In the genomic region with DNA sequence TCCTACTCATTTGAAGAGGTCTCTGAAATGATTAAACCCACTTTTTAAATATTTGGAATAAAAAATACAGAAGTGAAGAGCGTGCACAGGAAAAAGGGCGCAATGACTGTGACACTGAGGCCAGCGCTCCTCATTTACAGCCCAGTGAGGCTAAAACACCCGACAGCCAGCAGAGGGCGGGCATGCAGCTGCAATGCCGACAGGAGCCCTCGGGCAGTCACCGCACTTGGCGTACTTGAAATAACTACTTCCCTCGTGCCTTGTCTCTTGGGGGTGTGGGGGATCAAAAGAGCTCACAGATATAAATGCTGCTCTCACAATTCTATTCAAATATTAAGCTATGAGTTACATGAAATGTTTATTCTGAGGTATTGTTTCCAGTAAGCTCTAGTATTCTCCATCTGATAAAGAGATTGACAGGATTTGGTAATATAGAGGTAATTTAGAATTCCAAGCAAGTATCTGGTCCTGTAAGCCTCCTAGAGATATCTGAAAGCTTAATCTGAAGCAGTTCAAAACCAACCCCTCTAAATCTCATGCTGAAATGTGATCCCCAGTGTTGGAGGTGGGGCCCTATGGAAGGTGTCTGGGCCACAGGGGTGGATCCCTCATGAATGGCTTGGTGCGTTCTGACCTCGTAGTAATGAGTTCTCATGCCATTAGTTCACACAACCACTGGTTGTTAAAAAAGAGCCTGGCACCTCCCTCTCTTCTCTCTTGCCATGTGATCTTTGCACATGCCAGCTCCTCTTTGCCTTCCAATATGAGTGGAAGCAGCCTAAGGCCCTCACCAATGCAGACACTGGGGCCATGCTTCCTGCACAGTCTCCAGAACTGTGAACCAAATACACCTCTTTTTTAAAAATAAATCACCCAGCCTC, we compare ENCODE assay signal across 9 cellular contexts.
A peak's percentile ranks its signal among the peaks of the same experiment; 100 is the strongest.
DNase-seq lines count a peak whose midpoint lies in the region; ATAC-seq and TF ChIP-seq lines count a peak whose summit lies in the region.
"Had no signal": no experiment of that assay in that cellular context is flagged by ENCODE, and none has a peak within 500 bp of the region (broad histone marks: within the 10 kb centered on the region; RNA-seq: fewer than 3 reads in every experiment).

No MANE protein-coding gene starts in this region.

- DNase-seq in D341Med (ENCODE audit: low spot score) (peak; percentile 86), GM23248 (peak; percentile 91), NCI-H1092 treated with DMSO at 0.1 percent for 48 hours (lab: John Stamatoyannopoulos, UW) (peak; percentile 41), SKM-1 treated with dmso at 0.1 percent for 144 hours (lab: John Stamatoyannopoulos, UW; ENCODE audit: unreplicated experiment) (peak; percentile 68), head of caudate nucleus (peak; percentile 75 to 92 (median 84)), posterior cingulate gyrus (peak; percentile 56 to 97 (median 85)), upper lobe of right lung (peak; percentile 91)
- DNase-seq in activated naive CD4-positive, alpha-beta T cell treated with anti-CD3 and anti-CD28 coated beads, Interleukin-2, amount 10 ng/mL, durations not matched to agents 7 days and 5 days: peak; percentile 85

- H3K36me3 ChIP-seq in GM23248 (ENCODE audit: low read depth) (peaks cover 25% of the 10 kb centered on the region; the same call in 1 of the 2 replicates), upper lobe of right lung (peaks cover 65% of the 10 kb centered on the region)

- H4K20me1 ChIP-seq in GM23248 (ENCODE audit: insufficient read depth): no peaks in the 10 kb centered on the region

- ATAC-seq in upper lobe of right lung: peak; percentile 99

- CTCF ChIA-PET in activated naive CD4-positive, alpha-beta T cell treated with anti-CD3 and anti-CD28 coated beads, Interleukin-2, amount 10 ng/mL, durations not matched to agents 7 days and 5 days (lab: Charles Lee): interaction anchor here (0.6 to 2.2 kb wide), 24 partner anchors 12 to 792 kb away, joined by 3 to 14 read pairs (median 4); no protein-coding TSS in a partner anchor

- no peak overlapping the region for H3K4me2 ChIP-seq in GM23248 (ENCODE audit: unreplicated experiment)

- H3K27ac ChIP-seq in GM23248 (no peak overlapping the region), upper lobe of right lung (no peak overlapping the region)

- no peaks in the 10 kb centered on the region for H3K4me1 Mint-ChIP-seq in activated naive CD4-positive, alpha-beta T cell treated with anti-CD3 and anti-CD28 coated beads, Interleukin-2, amount 10 ng/mL, durations not matched to agents 7 days and 5 days

- no peak overlapping the region for H2AFZ ChIP-seq in GM23248

- no peaks in the 10 kb centered on the region for H3K27me3 Mint-ChIP-seq in activated naive CD4-positive, alpha-beta T cell treated with anti-CD3 and anti-CD28 coated beads, Interleukin-2, amount 10 ng/mL, durations not matched to agents 7 days and 5 days

- in situ Hi-C loops in GM23248 (cut with MboI): loop anchor here (10.0 kb wide), 2 partner anchors 468 to 578 kb away; no protein-coding TSS in a partner anchor

- H3K4me1 ChIP-seq in GM23248 (ENCODE audit: insufficient read depth) (0 out of 2 replicates have a peak, but pooled peaks cover 7% of the 10 kb centered on the region), upper lobe of right lung (no peaks in the 10 kb centered on the region)

- H3F3A ChIP-seq in GM23248 (ENCODE audit: insufficient read depth): 0 out of 2 replicates have a peak, but pooled peaks cover 10% of the 10 kb centered on the region

- no peak overlapping the region for H3K9ac ChIP-seq in GM23248

- H3K9me3 Mint-ChIP-seq in activated naive CD4-positive, alpha-beta T cell treated with anti-CD3 and anti-CD28 coated beads, Interleukin-2, amount 10 ng/mL, durations not matched to agents 7 days and 5 days: no peaks in the 10 kb centered on the region
- H3K9me3 Mint-ChIP-seq: T-helper 1 cell treated with Interleukin-12 subunit alpha and Interleukin-12 subunit beta and Interleukin-4 antibody, amounts not matched to agents 30 μg/mL and 1 μg/mL, for 36 hours had no signal

- H3K36me3 Mint-ChIP-seq in activated naive CD4-positive, alpha-beta T cell treated with anti-CD3 and anti-CD28 coated beads, Interleukin-2, amount 10 ng/mL, durations not matched to agents 7 days and 5 days: peaks cover 19% of the 10 kb centered on the region

- H3K9me3 ChIP-seq in GM23248 (ENCODE audit: low read depth): no peaks in the 10 kb centered on the region
- no peaks in the 10 kb centered on the region for H3K9me3 ChIP-seq in upper lobe of right lung

- no peak overlapping the region for H3K4me3 ChIP-seq in GM23248
- H3K4me3 ChIP-seq in upper lobe of right lung: no peak overlapping the region

- WGBS in GM23248 (ENCODE audit: low coverage in 1 of 2, low lambda C conversion rate in 2 of 2, missing lambda C conversion rate in 2 of 2), 2 experiments: 22 to 25% methylated on average over 12 of the region's 12 CpGs

- H3K27me3 ChIP-seq in GM23248 (replicated peaks; ENCODE audit: insufficient read depth) (no peaks in the 10 kb centered on the region), upper lobe of right lung (no peaks in the 10 kb centered on the region)

- no peaks in the 10 kb centered on the region for H3K79me2 ChIP-seq in GM23248 (ENCODE audit: insufficient read depth)

- no peaks in the 10 kb centered on the region for H3K9me2 ChIP-seq in GM23248 (ENCODE audit: insufficient read depth)

- no peak overlapping the region for H3K27ac Mint-ChIP-seq in activated naive CD4-positive, alpha-beta T cell treated with anti-CD3 and anti-CD28 coated beads, Interleukin-2, amount 10 ng/mL, durations not matched to agents 7 days and 5 days
- H3K27ac Mint-ChIP-seq: T-helper 1 cell treated with Interleukin-12 subunit alpha and Interleukin-12 subunit beta and Interleukin-4 antibody, amounts not matched to agents 30 μg/mL and 1 μg/mL, for 36 hours had no signal

- intact Hi-C loops in head of caudate nucleus (cut with DNase I): loop anchor here (5.0 kb wide), 1 partner anchor 575 kb away; no protein-coding TSS in a partner anchor
- intact Hi-C loops in posterior cingulate gyrus (cut with DNase I): loop anchor here (1.0 to 5.0 kb wide), 4 partner anchors 185 to 577 kb away; no protein-coding TSS in a partner anchor
- intact Hi-C loops in upper lobe of right lung (cut with DNase I): no loop called here

- no peak overlapping the region for H3K4me3 Mint-ChIP-seq in activated naive CD4-positive, alpha-beta T cell treated with anti-CD3 and anti-CD28 coated beads, Interleukin-2, amount 10 ng/mL, durations not matched to agents 7 days and 5 days
- H3K4me3 Mint-ChIP-seq: T-helper 1 cell treated with Interleukin-12 subunit alpha and Interleukin-12 subunit beta and Interleukin-4 antibody, amounts not matched to agents 30 μg/mL and 1 μg/mL, for 36 hours had no signal

- TF ChIP-seq CTCF in upper lobe of right lung (IDR thresholded peaks at IDR 0.05): peak; percentile 94

Comparison
In these comparisons a context has a peak if more than half of its experiments do, and no peak if none do; other contexts are left out.
1. DNase-seq: peak in every context shown above with its lines; median percentile 91 in GM23248; 91 in upper lobe of right lung; 86 in D341Med; 85 in activated naive CD4-positive, alpha-beta T cell treated with anti-CD3 and anti-CD28 coated beads, Interleukin-2, amount 10 ng/mL, durations not matched to agents 7 days and 5 days; 85 in posterior cingulate gyrus; 84 in head of caudate nucleus; 68 in SKM-1 treated with dmso at 0.1 percent for 144 hours; 41 in NCI-H1092 treated with DMSO at 0.1 percent for 48 hours.